ENCODE assay signal across 1 cellular context in the genomic region with DNA sequence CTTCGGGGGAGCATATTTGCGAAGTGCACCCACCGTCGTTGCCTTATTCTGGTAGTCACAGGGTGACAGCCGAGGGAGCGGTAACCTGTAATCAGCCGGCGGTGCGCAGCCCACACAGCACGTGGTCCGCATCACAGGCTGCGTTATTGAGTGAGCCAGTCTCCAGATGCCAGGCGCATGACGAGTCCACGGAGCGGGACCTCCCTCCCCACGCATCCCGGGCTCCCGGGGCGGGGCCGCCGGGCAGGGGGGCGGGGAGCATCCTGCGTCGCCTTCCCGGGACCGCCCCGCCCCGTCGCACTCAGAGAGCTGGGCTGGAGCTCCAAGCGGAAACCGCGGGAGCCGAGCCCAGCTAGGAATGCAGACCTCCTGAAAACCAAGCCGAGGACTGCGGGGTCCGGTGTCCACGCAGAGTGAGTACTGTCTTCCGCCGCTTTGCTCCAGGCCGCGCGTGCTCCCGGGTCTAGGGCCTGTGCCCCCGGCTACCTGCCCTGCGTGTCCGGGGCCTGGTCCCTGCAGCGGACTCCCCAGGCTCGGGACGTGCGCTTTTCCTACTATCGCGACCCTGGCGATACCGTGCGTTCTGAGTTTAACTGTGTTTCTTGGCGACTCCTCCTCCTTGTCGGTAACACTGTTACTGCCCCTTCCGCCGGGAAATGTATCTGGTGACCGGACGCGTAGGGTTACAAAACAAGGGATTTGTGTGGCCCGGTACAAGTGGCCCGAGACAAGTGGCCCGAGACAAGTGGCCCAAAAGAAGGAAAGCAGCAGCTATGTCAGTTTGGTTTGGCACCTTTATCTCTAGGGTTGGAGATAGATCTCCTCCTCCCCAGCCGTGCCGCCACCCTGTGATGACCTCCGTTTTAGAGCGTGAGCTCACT.
A peak's percentile ranks its signal among the peaks of the same experiment; 100 is the strongest.
TF ChIP-seq lines count a peak whose summit lies in the region.

No MANE protein-coding gene starts in this region.

TF ChIP-seq in WTC11, 78 proteins besides CTCF, POLR2A, EP300 and RAD21 (continued from another document):
- TF ChIP-seq, protein P1, sequence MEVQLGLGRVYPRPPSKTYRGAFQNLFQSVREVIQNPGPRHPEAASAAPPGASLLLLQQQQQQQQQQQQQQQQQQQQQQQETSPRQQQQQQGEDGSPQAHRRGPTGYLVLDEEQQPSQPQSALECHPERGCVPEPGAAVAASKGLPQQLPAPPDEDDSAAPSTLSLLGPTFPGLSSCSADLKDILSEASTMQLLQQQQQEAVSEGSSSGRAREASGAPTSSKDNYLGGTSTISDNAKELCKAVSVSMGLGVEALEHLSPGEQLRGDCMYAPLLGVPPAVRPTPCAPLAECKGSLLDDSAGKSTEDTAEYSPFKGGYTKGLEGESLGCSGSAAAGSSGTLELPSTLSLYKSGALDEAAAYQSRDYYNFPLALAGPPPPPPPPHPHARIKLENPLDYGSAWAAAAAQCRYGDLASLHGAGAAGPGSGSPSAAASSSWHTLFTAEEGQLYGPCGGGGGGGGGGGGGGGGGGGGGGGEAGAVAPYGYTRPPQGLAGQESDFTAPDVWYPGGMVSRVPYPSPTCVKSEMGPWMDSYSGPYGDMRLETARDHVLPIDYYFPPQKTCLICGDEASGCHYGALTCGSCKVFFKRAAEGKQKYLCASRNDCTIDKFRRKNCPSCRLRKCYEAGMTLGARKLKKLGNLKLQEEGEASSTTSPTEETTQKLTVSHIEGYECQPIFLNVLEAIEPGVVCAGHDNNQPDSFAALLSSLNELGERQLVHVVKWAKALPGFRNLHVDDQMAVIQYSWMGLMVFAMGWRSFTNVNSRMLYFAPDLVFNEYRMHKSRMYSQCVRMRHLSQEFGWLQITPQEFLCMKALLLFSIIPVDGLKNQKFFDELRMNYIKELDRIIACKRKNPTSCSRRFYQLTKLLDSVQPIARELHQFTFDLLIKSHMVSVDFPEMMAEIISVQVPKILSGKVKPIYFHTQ (CRISPR knock-in tag; IDR thresholded peaks at IDR 0.05), result no peak
- TF ChIP-seq SOX15 (CRISPR knock-in tag; IDR thresholded peaks at IDR 0.05), result no peak
- no peak; the same call in 1 of the 2 replicates for TF ChIP-seq FOXP1 (CRISPR knock-in tag; IDR thresholded peaks at IDR 0.05; ENCODE audit: borderline replicate concordance)
- no peak for TF ChIP-seq OVOL2 (CRISPR knock-in tag; IDR thresholded peaks at IDR 0.05; ENCODE audit: borderline replicate concordance)
- TF ChIP-seq CDX4 (CRISPR knock-in tag; IDR thresholded peaks at IDR 0.05; ENCODE audit: borderline replicate concordance), result no peak
- 0 out of 2 replicates have a peak, but pooled peaks have one; percentile 38 for TF ChIP-seq ETV6 (CRISPR knock-in tag; IDR thresholded peaks at IDR 0.05)
- TF ChIP-seq, protein P2, sequence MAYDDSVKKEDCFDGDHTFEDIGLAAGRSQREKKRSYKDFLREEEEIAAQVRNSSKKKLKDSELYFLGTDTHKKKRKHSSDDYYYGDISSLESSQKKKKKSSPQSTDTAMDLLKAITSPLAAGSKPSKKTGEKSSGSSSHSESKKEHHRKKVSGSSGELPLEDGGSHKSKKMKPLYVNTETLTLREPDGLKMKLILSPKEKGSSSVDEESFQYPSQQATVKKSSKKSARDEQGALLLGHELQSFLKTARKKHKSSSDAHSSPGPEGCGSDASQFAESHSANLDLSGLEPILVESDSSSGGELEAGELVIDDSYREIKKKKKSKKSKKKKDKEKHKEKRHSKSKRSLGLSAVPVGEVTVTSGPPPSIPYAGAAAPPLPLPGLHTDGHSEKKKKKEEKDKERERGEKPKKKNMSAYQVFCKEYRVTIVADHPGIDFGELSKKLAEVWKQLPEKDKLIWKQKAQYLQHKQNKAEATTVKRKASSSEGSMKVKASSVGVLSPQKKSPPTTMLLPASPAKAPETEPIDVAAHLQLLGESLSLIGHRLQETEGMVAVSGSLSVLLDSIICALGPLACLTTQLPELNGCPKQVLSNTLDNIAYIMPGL (CRISPR knock-in tag; IDR thresholded peaks at IDR 0.05), result peak; percentile 25; the same call in 1 of the 2 replicates
- TF ChIP-seq RORB (CRISPR knock-in tag; IDR thresholded peaks at IDR 0.05), result no peak
- TF ChIP-seq MYBL2 (CRISPR knock-in tag; IDR thresholded peaks at IDR 0.05), result 0 out of 2 replicates have a peak, but pooled peaks have one; percentile 53
- TF ChIP-seq ZNF671 (CRISPR knock-in tag; IDR thresholded peaks at IDR 0.05), result no peak
- TF ChIP-seq HMGA2 (CRISPR knock-in tag; IDR thresholded peaks at IDR 0.05), result no peak
- peak; percentile 60; the same call in 1 of the 2 replicates for TF ChIP-seq IRF1 (CRISPR knock-in tag; IDR thresholded peaks at IDR 0.05)
- no peak for TF ChIP-seq MXD4 (CRISPR knock-in tag; IDR thresholded peaks at IDR 0.05; ENCODE audit: borderline replicate concordance)
- TF ChIP-seq PREB (CRISPR knock-in tag; IDR thresholded peaks at IDR 0.05; ENCODE audit: borderline replicate concordance), result no peak
- TF ChIP-seq GTF2I (CRISPR knock-in tag; conservative IDR thresholded peaks at IDR 0.05), result no peak
- TF ChIP-seq, protein P3, sequence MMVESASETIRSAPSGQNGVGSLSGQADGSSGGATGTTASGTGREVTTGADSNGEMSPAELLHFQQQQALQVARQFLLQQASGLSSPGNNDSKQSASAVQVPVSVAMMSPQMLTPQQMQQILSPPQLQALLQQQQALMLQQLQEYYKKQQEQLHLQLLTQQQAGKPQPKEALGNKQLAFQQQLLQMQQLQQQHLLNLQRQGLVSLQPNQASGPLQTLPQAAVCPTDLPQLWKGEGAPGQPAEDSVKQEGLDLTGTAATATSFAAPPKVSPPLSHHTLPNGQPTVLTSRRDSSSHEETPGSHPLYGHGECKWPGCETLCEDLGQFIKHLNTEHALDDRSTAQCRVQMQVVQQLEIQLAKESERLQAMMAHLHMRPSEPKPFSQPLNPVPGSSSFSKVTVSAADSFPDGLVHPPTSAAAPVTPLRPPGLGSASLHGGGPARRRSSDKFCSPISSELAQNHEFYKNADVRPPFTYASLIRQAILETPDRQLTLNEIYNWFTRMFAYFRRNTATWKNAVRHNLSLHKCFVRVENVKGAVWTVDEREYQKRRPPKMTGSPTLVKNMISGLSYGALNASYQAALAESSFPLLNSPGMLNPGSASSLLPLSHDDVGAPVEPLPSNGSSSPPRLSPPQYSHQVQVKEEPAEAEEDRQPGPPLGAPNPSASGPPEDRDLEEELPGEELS (CRISPR knock-in tag; IDR thresholded peaks at IDR 0.05), result no peak
- TF ChIP-seq SMAD3 (CRISPR knock-in tag; IDR thresholded peaks at IDR 0.05; ENCODE audit: borderline replicate concordance), result peak; percentile 35; the same call in 1 of the 2 replicates
- TF ChIP-seq ZNF232 (CRISPR knock-in tag; IDR thresholded peaks at IDR 0.05), result no peak
- TF ChIP-seq NR3C1 (CRISPR knock-in tag; conservative IDR thresholded peaks at IDR 0.05; ENCODE audit: low read depth), result no peak
- TF ChIP-seq, protein P4, sequence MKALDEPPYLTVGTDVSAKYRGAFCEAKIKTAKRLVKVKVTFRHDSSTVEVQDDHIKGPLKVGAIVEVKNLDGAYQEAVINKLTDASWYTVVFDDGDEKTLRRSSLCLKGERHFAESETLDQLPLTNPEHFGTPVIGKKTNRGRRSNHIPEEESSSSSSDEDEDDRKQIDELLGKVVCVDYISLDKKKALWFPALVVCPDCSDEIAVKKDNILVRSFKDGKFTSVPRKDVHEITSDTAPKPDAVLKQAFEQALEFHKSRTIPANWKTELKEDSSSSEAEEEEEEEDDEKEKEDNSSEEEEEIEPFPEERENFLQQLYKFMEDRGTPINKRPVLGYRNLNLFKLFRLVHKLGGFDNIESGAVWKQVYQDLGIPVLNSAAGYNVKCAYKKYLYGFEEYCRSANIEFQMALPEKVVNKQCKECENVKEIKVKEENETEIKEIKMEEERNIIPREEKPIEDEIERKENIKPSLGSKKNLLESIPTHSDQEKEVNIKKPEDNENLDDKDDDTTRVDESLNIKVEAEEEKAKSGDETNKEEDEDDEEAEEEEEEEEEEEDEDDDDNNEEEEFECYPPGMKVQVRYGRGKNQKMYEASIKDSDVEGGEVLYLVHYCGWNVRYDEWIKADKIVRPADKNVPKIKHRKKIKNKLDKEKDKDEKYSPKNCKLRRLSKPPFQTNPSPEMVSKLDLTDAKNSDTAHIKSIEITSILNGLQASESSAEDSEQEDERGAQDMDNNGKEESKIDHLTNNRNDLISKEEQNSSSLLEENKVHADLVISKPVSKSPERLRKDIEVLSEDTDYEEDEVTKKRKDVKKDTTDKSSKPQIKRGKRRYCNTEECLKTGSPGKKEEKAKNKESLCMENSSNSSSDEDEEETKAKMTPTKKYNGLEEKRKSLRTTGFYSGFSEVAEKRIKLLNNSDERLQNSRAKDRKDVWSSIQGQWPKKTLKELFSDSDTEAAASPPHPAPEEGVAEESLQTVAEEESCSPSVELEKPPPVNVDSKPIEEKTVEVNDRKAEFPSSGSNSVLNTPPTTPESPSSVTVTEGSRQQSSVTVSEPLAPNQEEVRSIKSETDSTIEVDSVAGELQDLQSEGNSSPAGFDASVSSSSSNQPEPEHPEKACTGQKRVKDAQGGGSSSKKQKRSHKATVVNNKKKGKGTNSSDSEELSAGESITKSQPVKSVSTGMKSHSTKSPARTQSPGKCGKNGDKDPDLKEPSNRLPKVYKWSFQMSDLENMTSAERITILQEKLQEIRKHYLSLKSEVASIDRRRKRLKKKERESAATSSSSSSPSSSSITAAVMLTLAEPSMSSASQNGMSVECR (CRISPR knock-in tag; IDR thresholded peaks at IDR 0.05; ENCODE audit: borderline replicate concordance), result no peak
